In genomic region chr10:3758491-3758970, GRCh38 we compare ENCODE assay signal across 15 cellular contexts. TPM values are rescaled to one million over a fixed set of nuclear protein-coding genes. Genes with fewer than 3 reads are reported as not detected.
DNase-seq lines count a peak whose midpoint lies in the region; ATAC-seq lines count a peak whose summit lies in the region.
"Had no signal": no experiment of that assay in that cellular context is flagged by ENCODE, and none has a peak within 500 bp of the region (broad histone marks: within the 10 kb centered on the region; RNA-seq: fewer than 3 reads in every experiment).

No MANE protein-coding gene starts in this region.

- H3K36me3 ChIP-seq in CD4-positive, alpha-beta memory T cell (ENCODE audit: insufficient read depth, low read length) = no peaks in the 10 kb centered on the region
- H3K36me3 ChIP-seq: esophagus muscularis mucosa had no signal

- ATAC-seq in HG03558 (IDR thresholded peaks at IDR 0.05; ENCODE audit: extremely low read depth, unreplicated experiment) (peak; percentile 9), naive B cell (ENCODE audit: low read depth in 2 of 2) (no peak), GM21390 (IDR thresholded peaks at IDR 0.05; ENCODE audit: unreplicated experiment) (no peak), GM19035 (IDR thresholded peaks at IDR 0.05; ENCODE audit: unreplicated experiment) (no peak)
- ATAC-seq: psoas muscle had no signal

- H3K4me3 Mint-ChIP-seq in CD4-positive, alpha-beta memory T cell = peak overlapping the region in 5 of 8 donors; percentile 68 to 90 (median 82)
- peak overlapping the region; percentile 71 for H3K4me3 Mint-ChIP-seq in activated naive CD8-positive, alpha-beta T cell treated with anti-CD3 and anti-CD28 coated beads for 36 hours
- H3K4me3 Mint-ChIP-seq in naive B cell = peak overlapping the region in 3 of 8 donors; percentile 35 to 86 (median 44)

- peak overlapping the region; percentile 74 for H3K27ac ChIP-seq in CD4-positive, alpha-beta memory T cell (ENCODE audit: low read depth, low read length)
- H3K27ac ChIP-seq: C4-2B, esophagus muscularis mucosa, psoas muscle had no signal

- H3K9me3 ChIP-seq in CD4-positive, alpha-beta memory T cell (ENCODE audit: control insufficient read depth in 1 of 2, low read length in 2 of 2) = no peaks in the 10 kb centered on the region
- H3K9me3 ChIP-seq: esophagus muscularis mucosa, psoas muscle had no signal

- peaks cover 0 to 5% (median 0%) of the 10 kb centered on the region in 8 donors for H3K9me3 Mint-ChIP-seq in CD4-positive, alpha-beta memory T cell
- H3K9me3 Mint-ChIP-seq in activated naive CD8-positive, alpha-beta T cell treated with anti-CD3 and anti-CD28 coated beads for 36 hours = peaks cover 6% of the 10 kb centered on the region
- H3K9me3 Mint-ChIP-seq in naive B cell = peaks cover 5 to 24% (median 11%) of the 10 kb centered on the region in 7 donors

- H3K4me1 ChIP-seq in CD4-positive, alpha-beta memory T cell (ENCODE audit: insufficient read depth, low read length) = peaks cover 88% of the 10 kb centered on the region

- no peak overlapping the region for H3K4me3 ChIP-seq in CD4-positive, alpha-beta memory T cell (ENCODE audit: low read length in 2 of 2)
- H3K4me3 ChIP-seq: esophagus muscularis mucosa, psoas muscle had no signal

- POLR2A ChIA-PET in CD4-positive, alpha-beta memory T cell (lab: Charles Lee; ENCODE audit: partially characterized antibody) = interaction anchor here (0.9 to 6.8 kb wide), 16 partner anchors 7 to 301 kb away, joined by 3 to 121 read pairs (median 7); partner anchors contain the start of gene KLF6

- peaks cover 42 to 86% (median 65%) of the 10 kb centered on the region in 4 donors for H3K4me1 Mint-ChIP-seq in CD4-positive, alpha-beta memory T cell
- peaks cover 73% of the 10 kb centered on the region for H3K4me1 Mint-ChIP-seq in activated naive CD8-positive, alpha-beta T cell treated with anti-CD3 and anti-CD28 coated beads for 36 hours
- H3K4me1 Mint-ChIP-seq in naive B cell = peaks cover 38 to 69% (median 55%) of the 10 kb centered on the region in 3 donors

- no peak for DNase-seq in CD4-positive, alpha-beta memory T cell
- DNase-seq in activated naive CD8-positive, alpha-beta T cell treated with anti-CD3 and anti-CD28 coated beads for 36 hours = no peak
- no peak for DNase-seq in naive B cell
- DNase-seq in LoVo (ENCODE audit: low spot score) = no peak
- DNase-seq in NCI-H2227 treated with DMSO at 0.1 percent for 48 hours (lab: John Stamatoyannopoulos, UW) = no peak
- DNase-seq: midbrain; NCI-H1092; NCI-H345; psoas muscle; stimulated activated naive CD4-positive, alpha-beta T cell had no signal

- intact Hi-C loops in CD4-positive, alpha-beta memory T cell (cut with micrococcal nuclease) = loop anchor here (1.0 to 5.0 kb wide), 2 partner anchors 19 to 91 kb away; no protein-coding TSS in a partner anchor

- H3K27ac Mint-ChIP-seq in CD4-positive, alpha-beta memory T cell = peak overlapping the region; percentile 93 to 98 (median 97)
- peak overlapping the region; percentile 99 for H3K27ac Mint-ChIP-seq in activated naive CD8-positive, alpha-beta T cell treated with anti-CD3 and anti-CD28 coated beads for 36 hours
- H3K27ac Mint-ChIP-seq in naive B cell = peak overlapping the region in 5 of 6 donors; percentile 93 to 96 (median 95)

- no peaks in the 10 kb centered on the region for H3K36me3 Mint-ChIP-seq in CD4-positive, alpha-beta memory T cell
- H3K36me3 Mint-ChIP-seq in activated naive CD8-positive, alpha-beta T cell treated with anti-CD3 and anti-CD28 coated beads for 36 hours = peaks cover 10% of the 10 kb centered on the region
- H3K36me3 Mint-ChIP-seq in naive B cell = peaks cover 4 to 17% of the 10 kb centered on the region in 2 donors

- CTCF ChIA-PET in CD4-positive, alpha-beta memory T cell (lab: Charles Lee; ENCODE audit: partially characterized antibody) = interaction anchor here (0.8 to 1.8 kb wide), 3 partner anchors 12 to 23 kb away, joined by 3 to 6 read pairs (median 3); no protein-coding TSS in a partner anchor

- no peaks in the 10 kb centered on the region for H3K27me3 ChIP-seq in CD4-positive, alpha-beta memory T cell (ENCODE audit: insufficient read depth, low read length)
- H3K27me3 ChIP-seq: esophagus muscularis mucosa had no signal

- no peaks in the 10 kb centered on the region for H3K27me3 Mint-ChIP-seq in CD4-positive, alpha-beta memory T cell
- peaks cover 4% of the 10 kb centered on the region for H3K27me3 Mint-ChIP-seq in activated naive CD8-positive, alpha-beta T cell treated with anti-CD3 and anti-CD28 coated beads for 36 hours
- no peaks in the 10 kb centered on the region for H3K27me3 Mint-ChIP-seq in naive B cell

RNA-seq across cellular contexts. Expression of gene KLF6, which starts 26.5 kb away (rescaled TPM):
- total RNA-seq in CD4-positive, alpha-beta memory T cell = 100 to 1,000 TPM; 291 to 311 TPM
- 100 to 1,000 TPM; 814 to 865 TPM for polyA plus RNA-seq in CD4-positive, alpha-beta memory T cell
- total RNA-seq in activated naive CD8-positive, alpha-beta T cell treated with anti-CD3 and anti-CD28 coated beads for 36 hours = 100 to 1,000 TPM; 117 to 125 TPM
- polyA plus RNA-seq in naive B cell (ENCODE audit: low read depth in 6 of 6) = 1,000 to 10,000 TPM in 1 of 6 donors, 100 to 1,000 TPM in 5; 316 to 1,111 (median 647) TPM
